In the genomic region with DNA sequence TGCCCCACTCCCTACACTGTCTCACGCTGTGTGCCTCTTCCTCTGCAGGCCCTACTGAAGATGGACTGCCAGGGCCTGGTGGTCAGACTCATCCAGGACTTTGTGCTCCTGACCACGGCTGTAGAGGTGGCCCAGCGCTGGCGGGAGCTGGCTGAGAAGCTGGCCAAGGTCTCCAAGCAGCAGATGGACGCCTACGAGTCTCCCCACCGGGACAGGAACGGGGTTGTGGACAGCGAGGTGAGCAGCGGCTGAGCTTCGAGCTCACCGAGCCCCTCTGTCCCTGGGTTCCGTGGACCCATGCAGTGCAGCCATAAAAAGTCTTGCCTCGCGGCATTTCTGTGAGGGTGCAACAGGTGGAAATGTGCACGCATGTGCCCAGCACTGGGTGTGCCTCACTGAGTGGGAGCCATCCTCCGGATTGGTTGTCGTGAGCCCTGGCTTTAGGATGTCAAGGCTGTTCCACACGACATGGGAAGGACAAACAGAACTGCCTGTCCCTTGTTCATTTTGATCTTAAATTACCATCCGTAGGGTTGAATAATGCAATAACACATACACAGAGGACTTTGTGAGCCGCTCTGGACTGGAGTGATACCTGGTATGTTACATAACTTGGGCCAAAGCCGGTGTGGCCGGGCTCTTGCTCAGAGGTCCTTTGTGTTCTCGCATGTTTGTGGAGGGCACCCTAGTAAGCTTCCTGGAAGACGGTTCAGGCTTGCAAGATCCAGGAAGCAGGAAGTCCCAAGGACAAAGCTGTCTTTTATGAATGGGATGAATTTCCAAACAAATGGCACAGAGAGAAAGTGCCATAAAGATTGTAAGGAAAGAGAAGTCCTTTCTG, we compare ENCODE assay signal across 26 cellular contexts.
DNase-seq lines count a peak whose midpoint lies in the region; TF ChIP-seq lines count a peak whose summit lies in the region.
"Had no signal": no experiment of that assay in that cellular context is flagged by ENCODE, and none has a peak within 500 bp of the region (broad histone marks: within the 10 kb centered on the region; RNA-seq: fewer than 3 reads in every experiment).

No MANE protein-coding gene starts in this region.

- POLR2A ChIA-PET in MCF 10A (lab: Yijun Ruan, JAX): no interaction called here

- H4K20me1 ChIP-seq in mammary epithelial cell (ENCODE audit: insufficient read depth, low read length): no peaks in the 10 kb centered on the region

- intact Hi-C loops in MCF 10A (cut with micrococcal nuclease): loop anchor here (5.0 kb wide), 1 partner anchor 100 kb away; a partner anchor contains a TSS
- intact Hi-C loops in mammary epithelial cell (cut with micrococcal nuclease): loop anchor here (10.0 kb wide), 1 partner anchor 168 kb away; no protein-coding TSS in a partner anchor
- intact Hi-C loops in transverse colon (cut with DNase I; ENCODE audit: low total_unique reads): no loop called here

- H3K27ac ChIP-seq in mammary epithelial cell (ENCODE audit: insufficient read depth, low read depth, low read length) (no peak overlapping the region), endodermal cell (ENCODE audit: low read depth, low read length) (no peak overlapping the region), transverse colon (peak overlapping the region in 3 of 4 donors; percentile 5 to 26 (median 15))

- H3K27me3 Mint-ChIP-seq in MCF 10A (ENCODE audit: insufficient read depth, unreplicated experiment) (no peaks in the 10 kb centered on the region), endodermal cell (ENCODE audit: insufficient read depth) (no peaks in the 10 kb centered on the region), nephron progenitor cell (ENCODE audit: low read depth, poor library complexity) (no peaks in the 10 kb centered on the region)

- no peak for TF ChIP-seq POLR2A in transverse colon (IDR thresholded peaks at IDR 0.05)

- peaks cover 28% of the 10 kb centered on the region for H3K4me1 Mint-ChIP-seq in MCF 10A (ENCODE audit: insufficient read depth, unreplicated experiment)
- no peaks in the 10 kb centered on the region for H3K4me1 Mint-ChIP-seq in endodermal cell
- H3K4me1 Mint-ChIP-seq in nephron progenitor cell: peaks cover 18% of the 10 kb centered on the region
- H3K4me1 Mint-ChIP-seq: activated naive CD4-positive, alpha-beta T cell treated with anti-CD3 and anti-CD28 coated beads, Interleukin-2, amount 50 U/mL, for 24 hours had no signal

- peaks cover 12% of the 10 kb centered on the region for H3K36me3 ChIP-seq in mammary epithelial cell (ENCODE audit: insufficient read depth, low read length)
- H3K36me3 ChIP-seq in endodermal cell (ENCODE audit: control insufficient read depth, insufficient read depth, low read length): peaks cover 59% of the 10 kb centered on the region
- no peaks in the 10 kb centered on the region for H3K36me3 ChIP-seq in transverse colon

- H3K4me3 ChIP-seq in mammary epithelial cell (replicated peaks in 1 of 3; ENCODE audit: insufficient read depth in 1 of 3, low read depth in 2 of 3, low read length in 3 of 3) (no peak overlapping the region), endodermal cell (ENCODE audit: low read length) (no peak overlapping the region), transverse colon (no peak overlapping the region)
- H3K4me3 ChIP-seq: dorsolateral prefrontal cortex, left lung, MG63, thyroid gland had no signal

- 98% methylated on average over 23 of the region's 25 CpGs for WGBS in mammary epithelial cell (ENCODE audit: low coverage, missing lambda C conversion rate)
- whole genome bisulfite sequencing in endodermal cell (ENCODE audit: insufficient coverage in 1 of 2, insufficient read length in 1 of 2), 2 experiments: 94 to 95% methylated on average over 23 to 25 of the region's 25 CpGs
- whole genome bisulfite sequencing in transverse colon (ENCODE audit: low coverage in 1 of 2), 2 donors: 78% methylated on average over 25 of the region's 25 CpGs; no CpG with 5 or more reads in 1 of the 2 donors

- in situ Hi-C loops in mammary epithelial cell (cut with MboI; ENCODE audit: low sequenced_read_pairs in 2 of 2) (no loop called here), transverse colon (cut with MboI; ENCODE audit: low pct_ligation_motif_present in 1 of 4, low pct_unique_long_range_greater_than_20kb in 1 of 4, low sequenced_read_pairs in 3 of 4) (no loop called here)

- H3K27me3 ChIP-seq in mammary epithelial cell (ENCODE audit: insufficient read depth, low read length): no peaks in the 10 kb centered on the region
- H3K27me3 ChIP-seq in endodermal cell (ENCODE audit: control insufficient read depth, insufficient read depth, low read length, poor library complexity, severe bottlenecking): no peaks in the 10 kb centered on the region
- no peaks in the 10 kb centered on the region for H3K27me3 ChIP-seq in transverse colon
- H3K27me3 ChIP-seq: dorsolateral prefrontal cortex, left lung, MG63, thyroid gland had no signal

- no peak overlapping the region for H3K4me2 ChIP-seq in mammary epithelial cell (ENCODE audit: insufficient read depth, low read depth, low read length)

- H3K79me2 ChIP-seq in mammary epithelial cell (ENCODE audit: insufficient read depth, low read length): peaks cover 35% of the 10 kb centered on the region

- CTCF ChIA-PET in MCF 10A (lab: Yijun Ruan, JAX) (interaction anchor here (1.2 to 1.9 kb wide), 2 partner anchors 9 to 22 kb away, joined by 3 to 4 read pairs; no protein-coding TSS in a partner anchor), mammary epithelial cell (lab: Charles Lee; ENCODE audit: low non-redundant PET) (no interaction called here)

- H3K27ac Mint-ChIP-seq in MCF 10A (ENCODE audit: low read depth, unreplicated experiment) (peak overlapping the region; percentile 3), endodermal cell (peak overlapping the region; percentile 78), nephron progenitor cell (peak overlapping the region; percentile 83)
- H3K27ac Mint-ChIP-seq: activated naive CD4-positive, alpha-beta T cell treated with anti-CD3 and anti-CD28 coated beads, Interleukin-2, amount 50 U/mL, for 24 hours; CD4-positive, alpha-beta memory T cell had no signal

- H3K36me3 Mint-ChIP-seq in MCF 10A (ENCODE audit: insufficient read depth, unreplicated experiment) (peaks cover 22% of the 10 kb centered on the region), endodermal cell (ENCODE audit: low read depth) (peaks cover 55% of the 10 kb centered on the region), nephron progenitor cell (ENCODE audit: low read depth) (peaks cover 53% of the 10 kb centered on the region)
- H3K36me3 Mint-ChIP-seq: activated naive CD4-positive, alpha-beta T cell treated with anti-CD3 and anti-CD28 coated beads, Interleukin-2, amount 50 U/mL, for 24 hours; CD4-positive, alpha-beta memory T cell had no signal

- TF ChIP-seq CTCF in MCF 10A (IDR thresholded peaks at IDR 0.05; ENCODE audit: unreplicated experiment): no peak
- no peak for TF ChIP-seq CTCF in mammary epithelial cell (conservative IDR thresholded peaks at IDR 0.05 in 1 of 2, IDR thresholded peaks at IDR 0.05 in 1 of 2; ENCODE audit: extremely low read depth in 1 of 2, insufficient read depth in 1 of 2, low read depth in 1 of 2, low read length in 2 of 2)
- no peak for TF ChIP-seq CTCF in endodermal cell (conservative IDR thresholded peaks at IDR 0.05)
- no peak for TF ChIP-seq CTCF in nephron progenitor cell (IDR thresholded peaks at IDR 0.05)
- TF ChIP-seq CTCF in transverse colon (IDR thresholded peaks at IDR 0.05): no peak

- DNase-seq in MCF 10A (ENCODE audit: unreplicated experiment): no peak
- no peak for DNase-seq in mammary epithelial cell
- DNase-seq in endodermal cell: peak; percentile 32
- DNase-seq in nephron progenitor cell: no peak
- peak; percentile 30 for DNase-seq in transverse colon
- DNase-seq in GF-D8 (lab: John Stamatoyannopoulos, UW): no peak
- DNase-seq in activated CD4-positive, alpha-beta T cell treated with anti-CD3 and anti-CD28 coated beads, Interleukin-2, amount 50 U/mL, for 1 hour: no peak
- DNase-seq in occipital lobe (lab: John Stamatoyannopoulos, UW): no peak
- DNase-seq: activated CD4-positive, alpha-beta T cell treated with anti-CD3 and anti-CD28 coated beads, Interleukin-2, amount 50 U/mL, for 4 hours; AML-193; CD4-positive, alpha-beta memory T cell; central memory CD4-positive, alpha-beta T cell; left lung; MG63; midbrain; NCI-H1105 treated with DMSO at 0.1 percent for 48 hours; NCI-H1930; NCI-H526 treated with DMSO at 0.1 percent for 48 hours; SHP77; stimulated activated naive CD4-positive, alpha-beta T cell treated with Interleukin-2 at 50 U/mL for 16 hours; T1000; thyroid gland had no signal

- H3K9me3 Mint-ChIP-seq in MCF 10A (ENCODE audit: unreplicated experiment) (no peaks in the 10 kb centered on the region), endodermal cell (no peaks in the 10 kb centered on the region), nephron progenitor cell (peaks cover 8% of the 10 kb centered on the region)
- H3K9me3 Mint-ChIP-seq: activated naive CD4-positive, alpha-beta T cell treated with anti-CD3 and anti-CD28 coated beads, Interleukin-2, amount 50 U/mL, for 24 hours; nephron; WTC11 had no signal

- dilution Hi-C loops in mammary epithelial cell (cut with HindIII; ENCODE audit: low sequenced_read_pairs): no loop called here

- TF ChIP-seq EP300 in transverse colon (IDR thresholded peaks at IDR 0.05; ENCODE audit: low read depth): no peak

- H3K9me3 ChIP-seq in mammary epithelial cell (replicated peaks; ENCODE audit: insufficient read depth, low read length): no peaks in the 10 kb centered on the region
- no peaks in the 10 kb centered on the region for H3K9me3 ChIP-seq in endodermal cell (ENCODE audit: control insufficient read depth, low read length)
- no peaks in the 10 kb centered on the region for H3K9me3 ChIP-seq in transverse colon
- H3K9me3 ChIP-seq: left lung, MG63, thyroid gland had no signal

- H2AFZ ChIP-seq in mammary epithelial cell (ENCODE audit: low read depth, low read length): no peak overlapping the region

- H3K4me1 ChIP-seq in mammary epithelial cell (ENCODE audit: insufficient read depth, low read length) (peaks cover 8% of the 10 kb centered on the region), endodermal cell (ENCODE audit: control insufficient read depth, insufficient read depth, low read length) (no peaks in the 10 kb centered on the region), transverse colon (peaks cover 10 to 20% (median 19%) of the 10 kb centered on the region in 4 donors)

- H3K4me3 Mint-ChIP-seq in MCF 10A (ENCODE audit: unreplicated experiment) (no peak overlapping the region), endodermal cell (no peak overlapping the region), nephron progenitor cell (no peak overlapping the region)
- H3K4me3 Mint-ChIP-seq: activated naive CD4-positive, alpha-beta T cell treated with anti-CD3 and anti-CD28 coated beads, Interleukin-2, amount 50 U/mL, for 24 hours; CD4-positive, alpha-beta memory T cell; nephron; WTC11 had no signal

- H3K9ac ChIP-seq in mammary epithelial cell (ENCODE audit: insufficient read depth, low read length): no peak overlapping the region
- no peak overlapping the region for H3K9ac ChIP-seq in endodermal cell (ENCODE audit: extremely low read depth, low read length, poor library complexity, severe bottlenecking)

- BruUV-seq in MCF 10A (replicated peaks; lab: Mats Ljungman, UMichigan): no TSS peak
- BruUV-seq in mammary epithelial cell (replicated peaks; lab: Mats Ljungman, UMichigan): no TSS peak

Comparison
In these comparisons a context has a peak if more than half of its experiments do, and no peak if none do; other contexts are left out.
1. DNase-seq: peak in endodermal cell (single experiment) and transverse colon (single experiment); none in MCF 10A (single experiment), mammary epithelial cell (single experiment), nephron progenitor cell (single experiment), GF-D8 (single experiment), activated CD4-positive, alpha-beta T cell treated with anti-CD3 and anti-CD28 coated beads, Interleukin-2, amount 50 U/mL, for 1 hour (single experiment) and occipital lobe (single experiment).
2. H3K27ac Mint-ChIP-seq: peak in every context shown above with its lines; median percentile 83 in nephron progenitor cell; 78 in endodermal cell; 3 in MCF 10A.
3. H3K27ac ChIP-seq: peak in transverse colon (3 of 4); none in mammary epithelial cell (single experiment) and endodermal cell (single experiment).